In genomic region chr10:132297521-132297920, GRCh38 we compare ENCODE assay signal across 18 cellular contexts. TPM values are rescaled to one million over a fixed set of nuclear protein-coding genes. Genes with fewer than 3 reads are reported as not detected.
DNase-seq lines count a peak whose midpoint lies in the region; ATAC-seq and TF ChIP-seq lines count a peak whose summit lies in the region.
"Had no signal": no experiment of that assay in that cellular context is flagged by ENCODE, and none has a peak within 500 bp of the region (broad histone marks: within the 10 kb centered on the region; RNA-seq: fewer than 3 reads in every experiment).

No MANE protein-coding gene starts in this region.

- peak; percentile 77 for DNase-seq in DMS53 (lab: John Stamatoyannopoulos, UW)
- no peak for DNase-seq in WERI-Rb-1
- peak; percentile 42 for DNase-seq in neural progenitor cell (ENCODE audit: low spot score)
- DNase-seq in AG08396 (ENCODE audit: low spot score), result no peak
- no peak for DNase-seq in SW 1271 (lab: John Stamatoyannopoulos, UW)
- DNase-seq in KBM-7, result no peak
- DNase-seq: activated CD8-positive, alpha-beta memory T cell treated with anti-CD3 and anti-CD28 coated beads for 24 hours; anterior cingulate cortex; C1 segment of cervical spinal cord; gastrocnemius medialis; HFFc6; immature natural killer cell; midbrain; stimulated activated naive CD4-positive, alpha-beta T cell treated with Interleukin-2 at 50 U/mL for 16 hours had no signal

- H3K4me3 ChIP-seq in WERI-Rb-1 (ENCODE audit: low read depth, low read length) (no peak overlapping the region), neural progenitor cell (no peak overlapping the region)
- H3K4me3 ChIP-seq: gastrocnemius medialis, ovary had no signal

- no peaks in the 10 kb centered on the region for H3K27me3 Mint-ChIP-seq in neural progenitor cell (ENCODE audit: insufficient read depth, low read depth)

- no peaks in the 10 kb centered on the region for H3K9me3 ChIP-seq in KOPT-K1 (ENCODE audit: insufficient read depth, low read length, poor library complexity, severe bottlenecking)
- H3K9me3 ChIP-seq in WERI-Rb-1 (ENCODE audit: severe bottlenecking), result no peaks in the 10 kb centered on the region
- H3K9me3 ChIP-seq in neural progenitor cell (ENCODE audit: low read depth), result no peaks in the 10 kb centered on the region
- H3K9me3 ChIP-seq: gastrocnemius medialis, ovary had no signal

- no peaks in the 10 kb centered on the region for H3F3A ChIP-seq in neural progenitor cell (ENCODE audit: low read depth)

- H3K4me2 ChIP-seq in neural progenitor cell, result no peak overlapping the region

- in situ Hi-C loops in KBM-7 (cut with MboI; ENCODE audit: low pct_unique_long_range_greater_than_20kb, low sequenced_read_pairs), result no loop called here

- no peaks in the 10 kb centered on the region for H3K79me2 ChIP-seq in neural progenitor cell (ENCODE audit: low read depth)

- H3K27ac ChIP-seq in KOPT-K1 (ENCODE audit: low read depth, low read length, poor library complexity, severe bottlenecking), result peak overlapping the region; percentile 20
- no peak overlapping the region for H3K27ac ChIP-seq in WERI-Rb-1
- H3K27ac ChIP-seq in neural progenitor cell, result no peak overlapping the region
- H3K27ac ChIP-seq: gastrocnemius medialis, ovary had no signal

- H3K4me1 Mint-ChIP-seq in neural progenitor cell, result peaks cover 38% of the 10 kb centered on the region

- no peaks in the 10 kb centered on the region for H3K9me3 Mint-ChIP-seq in neural progenitor cell
- H3K9me3 Mint-ChIP-seq: activated T-helper 2 cell treated with anti-CD3 and anti-CD28 coated beads, Interferon-gamma antibody, Interleukin-2, Interleukin-4, amounts not matched to agents 10 μg/mL and 5 μg/mL and 100 μg/mL, durations not matched to agents 14 hours and 24 hours and 36 hours; HFFc6 had no signal

- ATAC-seq in GM21737 (IDR thresholded peaks at IDR 0.05; ENCODE audit: unreplicated experiment), result no peak
- ATAC-seq: gastrocnemius medialis had no signal

- TF ChIP-seq CTCF in WERI-Rb-1 (IDR thresholded peaks at IDR 0.05; ENCODE audit: low read depth, low read length) (0 out of 2 replicates have a peak, but pooled peaks have one; percentile 12), neural progenitor cell (IDR thresholded peaks at IDR 0.05) (peak; percentile 43)

- H3K27ac Mint-ChIP-seq in neural progenitor cell, result no peak overlapping the region
- H3K27ac Mint-ChIP-seq: activated T-helper 2 cell treated with anti-CD3 and anti-CD28 coated beads, Interferon-gamma antibody, Interleukin-2, Interleukin-4, amounts not matched to agents 10 μg/mL and 5 μg/mL and 100 μg/mL, durations not matched to agents 14 hours and 24 hours and 36 hours; immature natural killer cell had no signal

- H3K36me3 ChIP-seq in KOPT-K1 (ENCODE audit: insufficient read depth, low read length) (no peaks in the 10 kb centered on the region), WERI-Rb-1 (no peaks in the 10 kb centered on the region), neural progenitor cell (no peaks in the 10 kb centered on the region)
- H3K36me3 ChIP-seq: gastrocnemius medialis, ovary had no signal

- H3K27me3 ChIP-seq in WERI-Rb-1 (ENCODE audit: insufficient read depth, low read depth, severe bottlenecking) (no peaks in the 10 kb centered on the region), neural progenitor cell (no peaks in the 10 kb centered on the region)
- H3K27me3 ChIP-seq: ovary had no signal

- no peaks in the 10 kb centered on the region for H3K36me3 Mint-ChIP-seq in neural progenitor cell
- H3K36me3 Mint-ChIP-seq: immature natural killer cell had no signal

- H3K4me1 ChIP-seq in neural progenitor cell, result peaks cover 17% of the 10 kb centered on the region
- H3K4me1 ChIP-seq: gastrocnemius medialis had no signal

- no peak overlapping the region for H3K4me3 Mint-ChIP-seq in neural progenitor cell
- H3K4me3 Mint-ChIP-seq: HFFc6, immature natural killer cell had no signal

- no peak overlapping the region for H2AFZ ChIP-seq in neural progenitor cell (replicated peaks)

- H3K9ac ChIP-seq in neural progenitor cell, result no peak overlapping the region

- peaks cover 55% of the 10 kb centered on the region for H4K20me1 ChIP-seq in neural progenitor cell (ENCODE audit: low read depth)

RNA-seq across cellular contexts. Expression of gene STK32C, which starts 10.2 kb away (rescaled TPM):
- total RNA-seq in neural progenitor cell (ENCODE audit: low replicate concordance), result 2.5 and 13.5 TPM in 2 replicates

RNA-seq across cellular contexts. Expression of gene LRRC27, which starts 34.5 kb away (rescaled TPM):
- 8.0 and 16.9 TPM in 2 replicates for total RNA-seq in neural progenitor cell (ENCODE audit: low replicate concordance)

Comparison
In these comparisons a context has a peak if more than half of its experiments do, and no peak if none do; other contexts are left out.
1. DNase-seq: peak in DMS53 (single experiment) and neural progenitor cell (single experiment); none in WERI-Rb-1 (single experiment), AG08396 (single experiment), SW 1271 (0 of 2) and KBM-7 (single experiment).